30 cellular contexts compared by ENCODE assay signal in the genomic region with DNA sequence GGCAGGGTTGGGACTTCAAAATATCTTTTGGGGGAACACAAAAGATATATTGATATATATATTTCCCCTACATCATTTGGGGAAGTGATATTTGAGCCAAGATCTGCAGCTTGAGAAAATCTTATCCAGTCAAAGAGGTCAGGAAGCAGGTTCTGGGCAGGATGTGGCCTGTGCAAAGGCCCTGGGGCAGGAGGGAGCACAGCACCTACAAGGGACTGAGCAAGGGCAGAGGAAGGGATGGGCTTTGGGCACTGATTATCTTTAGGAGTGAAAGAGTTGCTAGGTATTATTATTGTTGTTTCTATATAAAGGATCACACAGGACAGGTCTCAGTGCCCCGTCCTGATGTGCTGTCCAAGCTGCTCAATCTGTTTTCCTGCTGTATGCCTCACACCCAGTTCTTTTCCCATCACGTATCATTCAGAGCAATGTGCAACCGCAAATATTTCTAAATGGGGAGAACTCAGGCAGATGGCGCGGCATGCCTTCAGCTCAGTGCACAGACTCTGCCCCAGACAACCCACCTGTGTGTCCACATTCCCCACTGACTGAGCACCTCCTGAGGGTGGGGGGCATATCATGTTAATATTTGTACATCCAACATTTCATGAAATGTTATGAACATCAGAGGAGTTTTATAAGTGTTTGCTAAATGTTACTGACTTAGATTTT.
"Had no signal": no experiment of that assay in that cellular context is flagged by ENCODE, and none has a peak within 500 bp of the region (broad histone marks: within the 10 kb centered on the region; RNA-seq: fewer than 3 reads in every experiment).

No MANE protein-coding gene starts in this region.

- H3K27me3 Mint-ChIP-seq: activated CD8-positive, alpha-beta T cell treated with anti-CD3 and anti-CD28 coated beads for 36 hours; activated naive CD8-positive, alpha-beta T cell; effector memory CD8-positive, alpha-beta T cell; T-helper 17 cell had no signal

- DNase-seq: activated CD4-positive, alpha-beta T cell treated with anti-CD3 and anti-CD28 coated beads for 36 hours; activated CD4-positive, alpha-beta T cell treated with anti-CD3 and anti-CD28 coated beads, Interleukin-2, amount 10 ng/mL, durations not matched to agents 7 days and 5 days; activated CD4-positive, alpha-beta T cell treated with anti-CD3 and anti-CD28 coated beads, Interleukin-2, amount 50 U/mL, for 48 hours; activated CD4-positive, CD25-positive, alpha-beta regulatory T cell; activated CD4-positive, CD25-positive, alpha-beta regulatory T cell treated with anti-CD3 and anti-CD28 coated beads, Interleukin-2, amount 50 U/mL, for 72 hours; activated CD8-positive, alpha-beta memory T cell treated with anti-CD3 and anti-CD28 coated beads for 24 hours; activated CD8-positive, alpha-beta T cell treated with anti-CD3 and anti-CD28 coated beads for 36 hours; activated effector memory CD4-positive, alpha-beta T cell treated with Interleukin-2 at 50 U/mL for 16 hours; activated gamma-delta T cell treated with Interleukin-2 at 50 U/mL for 16 hours; activated naive CD4-positive, alpha-beta T cell treated with anti-CD3 and anti-CD28 coated beads, Interleukin-2, amount 50 U/mL, for 16 hours; activated naive CD4-positive, alpha-beta T cell treated with Interleukin-2 at 50 U/mL for 16 hours; activated T-cell treated with anti-CD3 and anti-CD28 coated beads, Interleukin-2, amount 50 U/mL, for 4 hours; amniotic stem cell; anterior cingulate cortex; brain microvascular endothelial cell; caudate nucleus; cortex of kidney; dermis blood vessel endothelial cell; effector CD4-positive, alpha-beta T cell; effector memory CD8-positive, alpha-beta T cell; erythroblast; foreskin keratinocyte; gastrocnemius medialis; glutamatergic neuron; T-helper 17 cell; T1000 had no signal

- H3K36me3 Mint-ChIP-seq: activated naive CD8-positive, alpha-beta T cell had no signal

- H3K27ac Mint-ChIP-seq: activated CD4-positive, alpha-beta T cell treated with anti-CD3 and anti-CD28 coated beads for 36 hours; activated CD4-positive, alpha-beta T cell treated with anti-CD3 and anti-CD28 coated beads, Interleukin-2, amount 10 ng/mL, durations not matched to agents 7 days and 5 days; activated CD8-positive, alpha-beta T cell treated with anti-CD3 and anti-CD28 coated beads for 36 hours; activated naive CD8-positive, alpha-beta T cell; activated T-helper 17 cell treated with anti-CD3 and anti-CD28 coated beads, Interleukin-2, amount 50 U/mL, for 72 hours; T-helper 17 cell; T-helper 2 cell treated with Interferon-gamma antibody and Interleukin-4, amounts not matched to agents 5 μg/mL and 100 μg/mL, for 36 hours had no signal

- H3K4me3 ChIP-seq: esophagus muscularis mucosa, gastrocnemius medialis had no signal

- H3K4me3 Mint-ChIP-seq: activated CD4-positive, alpha-beta T cell treated with anti-CD3 and anti-CD28 coated beads for 36 hours; activated CD4-positive, alpha-beta T cell treated with anti-CD3 and anti-CD28 coated beads, Interleukin-2, amount 10 ng/mL, durations not matched to agents 7 days and 5 days; activated CD8-positive, alpha-beta T cell treated with anti-CD3 and anti-CD28 coated beads for 36 hours; activated naive CD8-positive, alpha-beta T cell; activated T-cell treated with anti-CD3 and anti-CD28 coated beads, Interleukin-2, amount 50 U/mL, for 4 hours; activated T-helper 17 cell treated with anti-CD3 and anti-CD28 coated beads, Interleukin-2, amount 50 U/mL, for 72 hours; effector memory CD8-positive, alpha-beta T cell; T-helper 17 cell; T-helper 2 cell treated with Interferon-gamma antibody and Interleukin-4, amounts not matched to agents 5 μg/mL and 100 μg/mL, for 36 hours had no signal

- H3K27ac ChIP-seq: brain microvascular endothelial cell, esophagus muscularis mucosa, foreskin keratinocyte, gastrocnemius medialis had no signal

- H3K36me3 ChIP-seq: brain microvascular endothelial cell, esophagus muscularis mucosa, gastrocnemius medialis had no signal

- H3K4me1 Mint-ChIP-seq: activated CD4-positive, alpha-beta T cell treated with anti-CD3 and anti-CD28 coated beads for 36 hours; activated CD4-positive, alpha-beta T cell treated with anti-CD3 and anti-CD28 coated beads, Interleukin-2, amount 10 ng/mL, durations not matched to agents 7 days and 5 days; activated T-helper 17 cell treated with anti-CD3 and anti-CD28 coated beads, Interleukin-2, amount 50 U/mL, for 72 hours had no signal

- H3K27me3 ChIP-seq: brain microvascular endothelial cell, esophagus muscularis mucosa, foreskin keratinocyte, gastrocnemius medialis had no signal

- H3K4me1 ChIP-seq: esophagus muscularis mucosa, foreskin keratinocyte, gastrocnemius medialis had no signal

- H3K9me3 Mint-ChIP-seq: activated CD4-positive, alpha-beta T cell treated with anti-CD3 and anti-CD28 coated beads, Interleukin-2, amount 10 ng/mL, durations not matched to agents 7 days and 5 days; activated CD8-positive, alpha-beta T cell treated with anti-CD3 and anti-CD28 coated beads for 36 hours; activated T-cell treated with anti-CD3 and anti-CD28 coated beads, Interleukin-2, amount 50 U/mL, for 4 hours; activated T-helper 17 cell treated with anti-CD3 and anti-CD28 coated beads, Interleukin-2, amount 50 U/mL, for 72 hours; effector memory CD8-positive, alpha-beta T cell; T-helper 2 cell treated with Interferon-gamma antibody and Interleukin-4, amounts not matched to agents 5 μg/mL and 100 μg/mL, for 36 hours had no signal

- H3K9me3 ChIP-seq: esophagus muscularis mucosa, gastrocnemius medialis had no signal

- ATAC-seq: activated CD4-positive, alpha-beta T cell treated with anti-CD3 and anti-CD28 coated beads for 36 hours; activated CD8-positive, alpha-beta T cell treated with anti-CD3 and anti-CD28 coated beads for 36 hours; activated T-cell treated with anti-CD3 and anti-CD28 coated beads, Interleukin-2, amount 50 U/mL, for 4 hours; activated T-helper 17 cell treated with anti-CD3 and anti-CD28 coated beads, Interleukin-2, amount 50 U/mL, for 72 hours; effector memory CD8-positive, alpha-beta T cell; foreskin keratinocyte; gastrocnemius medialis; T-helper 17 cell had no signal
